24 cellular contexts compared by ENCODE assay signal in genomic region chr3:94873751-94874150, GRCh38.
"Had no signal": no experiment of that assay in that cellular context is flagged by ENCODE, and none has a peak within 500 bp of the region (broad histone marks: within the 10 kb centered on the region; RNA-seq: fewer than 3 reads in every experiment).

No MANE protein-coding gene starts in this region.

- H3K4me1 ChIP-seq: pancreas, prostate gland, right atrium auricular region, right lobe of liver, sigmoid colon, stomach, thyroid gland, vagina had no signal

- ATAC-seq: naive thymus-derived CD8-positive, alpha-beta T cell; natural killer cell treated with Interleukin-12 subunit alpha and Interleukin-12 subunit beta and Interleukin-15 and Interleukin-18, amount 100 ng/mL, for 72 hours; pancreas; stimulated activated effector memory CD8-positive, alpha-beta T cell treated with anti-CD3 and anti-CD28 coated beads, Interleukin-12 subunit alpha, Interleukin-12 subunit beta, amount 100 ng/mL, for 72 hours; stimulated activated naive B cell treated with anti-CD40 and anti-IgM and Interleukin-4, amounts not matched to agents 10 μg/mL and 1 μg/mL and 100 μg/mL, for 72 hours had no signal

- H3K36me3 ChIP-seq: pancreas, prostate gland, right atrium auricular region, right lobe of liver, sigmoid colon, stomach, thoracic aorta, thyroid gland, tibial nerve, vagina had no signal

- H3K9me3 ChIP-seq: prostate gland, right atrium auricular region, right lobe of liver, sigmoid colon, thoracic aorta, thyroid gland, tibial nerve, vagina had no signal

- H3K27me3 ChIP-seq: pancreas, right atrium auricular region, right lobe of liver, sigmoid colon, stomach, thyroid gland, tibial nerve, vagina had no signal

- H3K27ac ChIP-seq: pancreas, prostate gland, right atrium auricular region, right lobe of liver, sigmoid colon, stomach, thoracic aorta, thyroid gland, tibial nerve, vagina had no signal

- H3K4me3 ChIP-seq: pancreas, prostate gland, right atrium auricular region, right lobe of liver, sigmoid colon, stomach, thoracic aorta, thyroid gland, tibial nerve, vagina had no signal

- DNase-seq: naive B cell; nephron progenitor cell; occipital lobe; retina; right lobe of liver; sigmoid colon; small intestine; stimulated activated CD4-positive, alpha-beta T cell treated with anti-CD3 and anti-CD28 coated beads, Interleukin-15, amount 100 ng/mL, for 24 hours; stimulated activated CD4-positive, alpha-beta T cell treated with anti-CD3 and anti-CD28 coated beads, Interleukin-2, amount 100 ng/mL, for 24 hours; stimulated activated CD4-positive, alpha-beta T cell treated with anti-CD3 and anti-CD28 coated beads, Interleukin-2, amount 100 ng/mL, for 48 hours; stimulated activated CD4-positive, alpha-beta T cell treated with anti-CD3 and anti-CD28 coated beads, Interleukin-4, amount 100 ng/mL, for 24 hours; stimulated activated naive B cell treated with anti-CD40 and anti-IgM and Interleukin-4, amounts not matched to agents 10 μg/mL and 1 μg/mL and 100 μg/mL, for 72 hours; stimulated activated naive CD4-positive, alpha-beta T cell treated with Interleukin-2 at 50 U/mL for 16 hours; stomach; thyroid gland had no signal
